In the genomic region with DNA sequence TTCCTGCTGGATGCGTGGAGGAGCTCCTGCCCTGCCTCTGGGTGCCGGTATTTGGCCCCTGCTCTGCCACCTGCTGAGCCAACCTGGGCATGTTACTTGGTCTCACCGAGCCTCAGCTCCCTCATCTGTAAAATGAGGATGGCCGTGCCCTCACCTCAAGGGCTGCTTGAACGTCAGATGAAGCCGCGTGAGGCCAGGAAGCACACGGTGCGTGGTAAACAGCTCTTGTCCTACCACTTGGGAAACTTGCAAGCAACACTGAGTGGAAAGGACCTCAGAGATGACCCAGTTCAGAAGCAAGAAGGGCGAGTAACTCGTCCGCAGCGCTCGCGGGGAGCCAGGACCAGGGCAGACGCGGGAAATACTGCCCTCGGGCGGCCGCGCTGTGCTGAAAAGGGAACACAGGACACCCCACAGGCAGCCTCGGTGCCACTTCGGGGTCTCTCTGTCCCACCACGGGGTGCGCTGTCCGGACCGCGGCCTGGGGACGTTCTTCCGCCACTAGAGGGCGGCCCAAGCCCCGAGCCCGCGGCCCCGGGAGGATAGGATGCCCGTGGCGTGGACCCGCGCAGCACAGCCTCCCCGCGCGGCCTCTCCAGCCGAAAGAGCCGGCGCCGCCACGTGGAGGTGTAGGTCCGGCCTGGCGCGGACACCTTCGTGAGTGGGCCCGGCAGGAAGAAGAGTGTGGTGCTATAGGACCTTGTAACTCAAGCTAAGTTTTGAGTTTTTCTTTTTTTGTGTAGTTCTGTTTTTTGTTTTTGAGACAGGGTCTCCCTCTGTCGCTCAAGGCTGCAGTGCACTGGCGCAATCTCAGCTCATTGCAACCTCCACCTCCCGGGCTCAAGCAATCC, we compare ENCODE assay signal across 8 cellular contexts.
DNase-seq lines count a peak whose midpoint lies in the region; ATAC-seq and TF ChIP-seq lines count a peak whose summit lies in the region.

No MANE protein-coding gene starts in this region.

- ATAC-seq in HG02970 (IDR thresholded peaks at IDR 0.05; ENCODE audit: low FRiP score, unreplicated experiment) = peak; percentile 79

- peak; percentile 63 for TF ChIP-seq CTCF in epithelial cell of esophagus (IDR thresholded peaks at IDR 0.05; ENCODE audit: insufficient read depth, low read depth, low read length, missing control alignments)

- no peak overlapping the region for H3K27ac ChIP-seq in muscle layer of duodenum (ENCODE audit: low read length)

- peak; percentile 63 for DNase-seq in NCI-H748 (lab: John Stamatoyannopoulos, UW; ENCODE audit: unreplicated experiment)
- no peak for DNase-seq in NCI-H748 treated with DMSO at 0.1 percent for 48 hours (lab: John Stamatoyannopoulos, UW)
- DNase-seq in NCI-H774 (lab: John Stamatoyannopoulos, UW) = peak; percentile 25
- DNase-seq in activated CD8-positive, alpha-beta memory T cell treated with anti-CD3 and anti-CD28 coated beads, Interleukin-2, amount 50 U/mL, for 24 hours (ENCODE audit: extremely low read depth) = peak; percentile 38
- peak; percentile 29 for DNase-seq in epithelial cell of esophagus (ENCODE audit: low read depth)
- DNase-seq in stimulated activated CD8-positive, alpha-beta memory T cell treated with anti-CD3 and anti-CD28 coated beads, Interleukin-7, amount 100 ng/mL, for 24 hours (ENCODE audit: low read depth) = peak; percentile 55

- H3K27me3 ChIP-seq in muscle layer of duodenum (ENCODE audit: low read depth, low read length) = no peaks in the 10 kb centered on the region

- H3K4me1 ChIP-seq in muscle layer of duodenum (ENCODE audit: control insufficient read depth in 1 of 2, insufficient read depth in 2 of 2, low read length in 2 of 2) = peaks cover 0 to 9% of the 10 kb centered on the region in 2 donors

- H3K9me3 ChIP-seq in muscle layer of duodenum (ENCODE audit: control insufficient read depth in 1 of 2, low read length in 2 of 2) = peaks cover 0 to 3% of the 10 kb centered on the region in 2 donors

- H3K36me3 ChIP-seq in muscle layer of duodenum (ENCODE audit: control insufficient read depth in 1 of 2, insufficient read depth in 2 of 2, low read length in 2 of 2) = no peaks in the 10 kb centered on the region

- H3K4me3 ChIP-seq in epithelial cell of esophagus (ENCODE audit: low read length) (peak overlapping the region; percentile 27), muscle layer of duodenum (ENCODE audit: low read depth in 1 of 2, low read length in 2 of 2) (peak overlapping the region; percentile 26 to 50)
